ENCODE assay signal across 10 cellular contexts in genomic region chr4:1873776-1874175, GRCh38. TPM values are rescaled to one million over a fixed set of nuclear protein-coding genes. Genes with fewer than 3 reads are reported as not detected.
DNase-seq lines count a peak whose midpoint lies in the region; ATAC-seq and TF ChIP-seq lines count a peak whose summit lies in the region.
"Had no signal": no experiment of that assay in that cellular context is flagged by ENCODE, and none has a peak within 500 bp of the region (broad histone marks: within the 10 kb centered on the region; RNA-seq: fewer than 3 reads in every experiment).

No MANE protein-coding gene starts in this region.

- peak overlapping the region in 3 of 7 donors; percentile 22 to 97 (median 26) for H3K4me3 Mint-ChIP-seq in CD8-positive, alpha-beta memory T cell
- peak overlapping the region; percentile 99 for H3K4me3 Mint-ChIP-seq in activated CD8-positive, alpha-beta T cell treated with anti-CD3 and anti-CD28 coated beads for 36 hours

- peaks cover 17% of the 10 kb centered on the region for H3K4me1 ChIP-seq in CD8-positive, alpha-beta memory T cell (ENCODE audit: insufficient read depth, low read length)
- H3K4me1 ChIP-seq in HEK293 (ENCODE audit: control insufficient read depth, insufficient read depth, low read length) (no peaks in the 10 kb centered on the region), lower lobe of right lung (peaks cover 18% of the 10 kb centered on the region), gastrocnemius medialis (peaks cover 16 to 23% of the 10 kb centered on the region in 2 donors)

- peaks cover 46 to 57% (median 53%) of the 10 kb centered on the region in 3 donors for H3K4me1 Mint-ChIP-seq in CD8-positive, alpha-beta memory T cell
- H3K4me1 Mint-ChIP-seq in activated CD8-positive, alpha-beta T cell treated with anti-CD3 and anti-CD28 coated beads for 36 hours (ENCODE audit: low read depth), result peaks cover 46% of the 10 kb centered on the region

- CTCF ChIA-PET in CD8-positive, alpha-beta memory T cell (lab: Charles Lee), result interaction anchor here (1.2 to 1.7 kb wide), 2 partner anchors 16 to 25 kb away, joined by 3 to 6 read pairs; no protein-coding TSS in a partner anchor
- CTCF ChIA-PET in HEK293 (lab: Yijun Ruan, JAX), result no interaction called here
- CTCF ChIA-PET in activated CD8-positive, alpha-beta T cell treated with anti-CD3 and anti-CD28 coated beads for 36 hours (lab: Charles Lee), result interaction anchor here (2.1 kb wide), 1 partner anchor 25 kb away, joined by 20 read pairs; no protein-coding TSS in a partner anchor

- no peak for ATAC-seq in activated CD8-positive, alpha-beta T cell treated with anti-CD3 and anti-CD28 coated beads for 36 hours
- ATAC-seq in lower lobe of right lung (peak in 1 of 2 donors; percentile 37), HG02884 (IDR thresholded peaks at IDR 0.05; ENCODE audit: unreplicated experiment) (no peak), gastrocnemius medialis (no peak)
- ATAC-seq: naive thymus-derived CD8-positive, alpha-beta T cell had no signal

- no peak overlapping the region for H3K4me3 ChIP-seq in CD8-positive, alpha-beta memory T cell (ENCODE audit: low read length)
- no peak overlapping the region for H3K4me3 ChIP-seq in HEK293 (ENCODE audit: low read depth, low read length)
- H3K4me3 ChIP-seq in lower lobe of right lung, result no peak overlapping the region
- H3K4me3 ChIP-seq in gastrocnemius medialis, result no peak overlapping the region

- no peak for TF ChIP-seq POLR2A in gastrocnemius medialis (IDR thresholded peaks at IDR 0.05)

- H3K36me3 Mint-ChIP-seq in CD8-positive, alpha-beta memory T cell, result peaks cover 0 to 2% (median 2%) of the 10 kb centered on the region in 3 donors
- peaks cover 35% of the 10 kb centered on the region for H3K36me3 Mint-ChIP-seq in activated CD8-positive, alpha-beta T cell treated with anti-CD3 and anti-CD28 coated beads for 36 hours (ENCODE audit: low read depth)
- H3K36me3 Mint-ChIP-seq: naive thymus-derived CD8-positive, alpha-beta T cell had no signal

- peaks cover 0 to 6% of the 10 kb centered on the region in 2 donors for H3K27me3 Mint-ChIP-seq in CD8-positive, alpha-beta memory T cell
- H3K27me3 Mint-ChIP-seq in activated CD8-positive, alpha-beta T cell treated with anti-CD3 and anti-CD28 coated beads for 36 hours, result no peaks in the 10 kb centered on the region

- POLR2A ChIA-PET in CD8-positive, alpha-beta memory T cell (lab: Charles Lee), result interaction anchor here (0.6 kb wide), 1 partner anchor 11 kb away, joined by 3 read pairs; no protein-coding TSS in a partner anchor
- POLR2A ChIA-PET in HEK293 (lab: Yijun Ruan, JAX), result interaction anchor here (1.6 kb wide), 1 partner anchor 10 kb away, joined by 4 read pairs; no protein-coding TSS in a partner anchor
- POLR2A ChIA-PET in activated CD8-positive, alpha-beta T cell treated with anti-CD3 and anti-CD28 coated beads for 36 hours (lab: Charles Lee), result interaction anchor here (0.6 to 2.5 kb wide), 11 partner anchors 9 to 912 kb away, joined by 3 to 15 read pairs (median 6); partner anchors contain the start of gene LETM1

- no peaks in the 10 kb centered on the region for H3K9me3 ChIP-seq in CD8-positive, alpha-beta memory T cell (ENCODE audit: low read length)
- H3K9me3 ChIP-seq in HEK293 (ENCODE audit: control insufficient read depth, insufficient read depth, low read depth, low read length), result no peaks in the 10 kb centered on the region
- H3K9me3 ChIP-seq in lower lobe of right lung, result no peaks in the 10 kb centered on the region
- H3K9me3 ChIP-seq in gastrocnemius medialis, result no peaks in the 10 kb centered on the region

- H3K27ac ChIP-seq in CD8-positive, alpha-beta memory T cell (ENCODE audit: low read depth, low read length), result peak overlapping the region; percentile 5
- H3K27ac ChIP-seq in HEK293 (ENCODE audit: extremely low read depth, low read depth, low read length) (no peak overlapping the region), lower lobe of right lung (peak overlapping the region; percentile 33), gastrocnemius medialis (no peak overlapping the region)

- DNase-seq in CD8-positive, alpha-beta memory T cell, result no peak
- no peak for DNase-seq in activated CD8-positive, alpha-beta T cell treated with anti-CD3 and anti-CD28 coated beads for 36 hours
- peak; percentile 56 for DNase-seq in lower lobe of right lung
- DNase-seq in GM13977 (ENCODE audit: low spot score), result no peak
- no peak for DNase-seq in GM13976 (ENCODE audit: low spot score)
- no peak for DNase-seq in gastrocnemius medialis
- DNase-seq: hypothalamus; naive thymus-derived CD8-positive, alpha-beta T cell had no signal

- peak overlapping the region in 6 of 8 donors; percentile 30 to 94 (median 73) for H3K27ac Mint-ChIP-seq in CD8-positive, alpha-beta memory T cell
- H3K27ac Mint-ChIP-seq in activated CD8-positive, alpha-beta T cell treated with anti-CD3 and anti-CD28 coated beads for 36 hours, result no peak overlapping the region

- no peaks in the 10 kb centered on the region for H3K27me3 ChIP-seq in CD8-positive, alpha-beta memory T cell (ENCODE audit: insufficient read depth, low read length, poor library complexity, severe bottlenecking)
- H3K27me3 ChIP-seq in lower lobe of right lung (ENCODE audit: low read depth) (no peaks in the 10 kb centered on the region), gastrocnemius medialis (peaks cover 0 to 2% (median 0%) of the 10 kb centered on the region in 3 donors)

- TF ChIP-seq CTCF in HEK293 (tag by site-specific recombination; IDR thresholded peaks at IDR 0.05) (no peak), lower lobe of right lung (IDR thresholded peaks at IDR 0.05) (no peak), GM13977 (IDR thresholded peaks at IDR 0.05; ENCODE audit: extremely low read depth, insufficient read depth, missing control alignments) (no peak), GM13976 (IDR thresholded peaks at IDR 0.05; ENCODE audit: borderline replicate concordance, control extremely low read depth, extremely low read depth, insufficient read depth, missing control alignments) (no peak), gastrocnemius medialis (IDR thresholded peaks at IDR 0.05 in 4 of 5, conservative IDR thresholded peaks at IDR 0.05 in 1 of 5) (no peak)
- no peak for TF ChIP-seq CTCF in activated CD8-positive, alpha-beta T cell treated with anti-CD3 and anti-CD28 coated beads for 36 hours (IDR thresholded peaks at IDR 0.05)

- in situ Hi-C loops in GM13977 (cut with MboI; ENCODE audit: low pct_unique_long_range_greater_than_20kb, low sequenced_read_pairs, unreplicated experiment), result no loop called here
- in situ Hi-C loops in GM13976 (cut with MboI; ENCODE audit: low sequenced_read_pairs, unreplicated experiment), result no loop called here
- in situ Hi-C loops in gastrocnemius medialis (cut with MboI; ENCODE audit: low sequenced_read_pairs in 4 of 4), result no loop called here

- intact Hi-C loops in activated CD8-positive, alpha-beta T cell treated with anti-CD3 and anti-CD28 coated beads for 36 hours (cut with micrococcal nuclease), result no loop called here
- intact Hi-C loops in lower lobe of right lung (cut with DNase I), result no loop called here
- intact Hi-C loops in gastrocnemius medialis (cut with DNase I; ENCODE audit: low total_unique reads), result loop anchor here (5.0 kb wide), 1 partner anchor 526 kb away; the partner anchor contains the start of gene UVSSA

- H3K36me3 ChIP-seq in CD8-positive, alpha-beta memory T cell (ENCODE audit: insufficient read depth, low read length), result no peaks in the 10 kb centered on the region
- no peaks in the 10 kb centered on the region; a peak in 1 of 3 replicates for H3K36me3 ChIP-seq in HEK293 (ENCODE audit: control insufficient read depth in 2 of 2, insufficient read depth in 1 of 2, low read length in 2 of 2)
- no peaks in the 10 kb centered on the region for H3K36me3 ChIP-seq in lower lobe of right lung
- H3K36me3 ChIP-seq in gastrocnemius medialis, result no peaks in the 10 kb centered on the region

- peaks cover 0 to 3% (median 0%) of the 10 kb centered on the region in 5 donors for H3K9me3 Mint-ChIP-seq in CD8-positive, alpha-beta memory T cell
- no peaks in the 10 kb centered on the region for H3K9me3 Mint-ChIP-seq in activated CD8-positive, alpha-beta T cell treated with anti-CD3 and anti-CD28 coated beads for 36 hours
- H3K9me3 Mint-ChIP-seq: naive thymus-derived CD8-positive, alpha-beta T cell had no signal

TF ChIP-seq in HEK293, 187 proteins besides CTCF, POLR2A, EP300 and RAD21:
- TF ChIP-seq ZNF660 (tag by site-specific recombination; IDR thresholded peaks at IDR 0.05) (peak; percentile 74; the same call in 1 of the 2 replicates), ZNF433 (tag by site-specific recombination; IDR thresholded peaks at IDR 0.05; ENCODE audit: low read depth) (no peak)

RNA-seq across cellular contexts. Expression of gene NSD2, which starts 2.6 kb away (rescaled TPM):
- 100 to 1,000 TPM; 150 to 152 TPM for total RNA-seq in CD8-positive, alpha-beta memory T cell
- polyA plus RNA-seq in CD8-positive, alpha-beta memory T cell, result 9.0 TPM
- total RNA-seq in activated CD8-positive, alpha-beta T cell treated with anti-CD3 and anti-CD28 coated beads for 36 hours, result 100 to 1,000 TPM; 219 TPM
- total RNA-seq in lower lobe of right lung (52.9 TPM), gastrocnemius medialis (10 to 100 TPM; 14.8 to 21.3 (median 16.8) TPM)

RNA-seq across cellular contexts. Expression of gene LETM1, which starts 17.8 kb away (rescaled TPM):
- 10 to 100 TPM; 85.4 to 87.3 TPM for total RNA-seq in CD8-positive, alpha-beta memory T cell
- 15.5 TPM for polyA plus RNA-seq in CD8-positive, alpha-beta memory T cell
- total RNA-seq in activated CD8-positive, alpha-beta T cell treated with anti-CD3 and anti-CD28 coated beads for 36 hours, result 10 to 100 TPM; 49.4 to 53.2 TPM
- total RNA-seq in lower lobe of right lung, result 33.6 TPM
- 10 to 100 TPM; 23.2 to 40.3 (median 33.6) TPM for total RNA-seq in gastrocnemius medialis

Comparison
In these comparisons a context has a peak if more than half of its experiments do, and no peak if none do; other contexts are left out.
1. H3K27ac ChIP-seq: peak in CD8-positive, alpha-beta memory T cell (single experiment) and lower lobe of right lung (single experiment); none in HEK293 (single experiment) and gastrocnemius medialis (0 of 4).